8 cellular contexts compared by ENCODE assay signal in the genomic region with DNA sequence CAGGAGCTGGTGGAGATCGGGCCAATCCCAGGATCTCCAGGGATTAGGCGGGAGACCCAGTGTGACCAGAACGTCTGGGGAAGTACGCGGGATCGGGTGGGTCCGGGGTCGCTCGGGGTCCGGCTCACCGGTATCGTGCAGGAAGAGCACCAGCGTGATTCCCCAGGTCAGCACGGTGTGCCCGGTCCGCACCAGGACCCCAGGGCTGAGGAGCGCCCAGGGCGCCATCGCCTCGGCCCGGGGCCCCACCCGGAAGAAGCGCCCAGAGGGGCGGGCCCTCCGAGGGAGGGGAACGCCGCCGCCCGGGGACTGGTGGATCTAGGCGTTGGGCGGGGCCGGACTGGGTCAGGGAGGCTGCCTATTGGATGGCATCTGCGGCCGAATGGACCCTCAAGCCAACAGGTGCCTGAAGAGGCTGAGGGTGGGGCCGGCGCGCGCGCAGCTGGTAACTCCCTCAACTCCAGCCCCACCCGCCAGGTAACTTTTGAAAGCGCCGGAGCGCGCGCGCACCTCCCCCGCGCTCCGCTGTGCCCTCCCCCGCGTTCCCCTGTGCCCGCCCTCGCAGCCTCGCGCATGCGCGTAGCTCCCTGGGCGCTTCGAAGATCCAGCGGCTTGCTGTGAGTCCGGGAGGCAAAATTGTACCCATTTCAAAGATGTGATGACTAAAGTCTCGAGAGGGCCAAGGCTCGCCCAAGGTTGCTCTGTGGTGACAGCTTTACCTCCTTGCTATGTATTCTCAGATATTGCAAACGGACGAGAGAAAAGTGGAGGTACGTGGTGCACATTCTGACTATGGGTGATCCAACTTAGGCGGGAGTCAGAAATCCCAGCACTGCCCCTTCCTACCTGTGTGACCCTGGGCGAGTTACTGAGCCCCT. TPM values are rescaled to one million over a fixed set of nuclear protein-coding genes. Genes with fewer than 3 reads are reported as not detected.
A peak's percentile ranks its signal among the peaks of the same experiment; 100 is the strongest.
DNase-seq lines count a peak whose midpoint lies in the region; ATAC-seq and TF ChIP-seq lines count a peak whose summit lies in the region.

A gene with protein sequence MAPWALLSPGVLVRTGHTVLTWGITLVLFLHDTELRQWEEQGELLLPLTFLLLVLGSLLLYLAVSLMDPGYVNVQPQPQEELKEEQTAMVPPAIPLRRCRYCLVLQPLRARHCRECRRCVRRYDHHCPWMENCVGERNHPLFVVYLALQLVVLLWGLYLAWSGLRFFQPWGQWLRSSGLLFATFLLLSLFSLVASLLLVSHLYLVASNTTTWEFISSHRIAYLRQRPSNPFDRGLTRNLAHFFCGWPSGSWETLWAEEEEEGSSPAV (minus strand): TSS at position 262 of the 878 bp plus-strand sequence. CDS start 34 bp downstream, at position 228.

- no peaks in the 10 kb centered on the region for H3K27me3 Mint-ChIP-seq in chondrocyte (ENCODE audit: low read depth)

- peak within 1 kb of the TSS; percentile 78 for H3K27ac Mint-ChIP-seq in chondrocyte (ENCODE audit: unreplicated experiment)

- no peaks in the 10 kb centered on the region for H3K9me3 Mint-ChIP-seq in chondrocyte (ENCODE audit: low read depth)

- H3K4me3 ChIP-seq in kidney epithelial cell (ENCODE audit: low read depth, low read length), result peak within 1 kb of the TSS; percentile 61

- TF ChIP-seq CTCF in chondrocyte (IDR thresholded peaks at IDR 0.05) (no peak), kidney epithelial cell (IDR thresholded peaks at IDR 0.05; ENCODE audit: insufficient read depth, low read length, poor library complexity, severe bottlenecking) (no peak)

- H3K36me3 ChIP-seq in kidney epithelial cell (ENCODE audit: control insufficient read depth, insufficient read depth, low read length), result no peaks in the 10 kb centered on the region

- H3K4me3 Mint-ChIP-seq in chondrocyte (ENCODE audit: unreplicated experiment), result peak within 1 kb of the TSS; percentile 87

- DNase-seq in AML-193 (lab: John Stamatoyannopoulos, UW) (peak; percentile 97 to 98), NCI-H510A treated with DMSO at 0.1 percent for 48 hours (lab: John Stamatoyannopoulos, UW) (peak; percentile 98), chondrocyte (ENCODE audit: low spot score) (peak; percentile 98), kidney epithelial cell (ENCODE audit: low read depth) (peak; percentile 90)
- DNase-seq in activated CD4-positive, alpha-beta T cell treated with anti-CD3 and anti-CD28 coated beads for 24 hours (ENCODE audit: low read depth in 2 of 2), result peak; percentile 97 to 98
- peak; percentile 99 to 100 for DNase-seq in stimulated activated CD4-positive, alpha-beta T cell treated with anti-CD3 and anti-CD28 coated beads, Interleukin-15, amount 100 ng/mL, for 48 hours (ENCODE audit: low read depth in 2 of 2)

- peak; percentile 96 for ATAC-seq in HG03439 (IDR thresholded peaks at IDR 0.05; ENCODE audit: unreplicated experiment)

- peak; percentile 99 for TF ChIP-seq POLR2A in GM19193 (IDR thresholded peaks at IDR 0.05; ENCODE audit: extremely low read depth, insufficient read depth, insufficient read length)

- peaks cover 22% of the 10 kb centered on the region for H3K4me1 Mint-ChIP-seq in chondrocyte (ENCODE audit: low read depth)

- no peaks in the 10 kb centered on the region for H3K27me3 ChIP-seq in kidney epithelial cell (ENCODE audit: control insufficient read depth, insufficient read depth, low read length)

- no peaks in the 10 kb centered on the region for H3K36me3 Mint-ChIP-seq in chondrocyte (ENCODE audit: low read depth)

RNA-seq across cellular contexts. Expression of the gene that starts here (rescaled TPM):
- total RNA-seq in chondrocyte (23.6 to 24.7 TPM (median 24.3 TPM) in 3 replicates), kidney epithelial cell (96.3 and 104 TPM in 2 replicates)

Comparison
In these comparisons a context has a peak if more than half of its experiments do, and no peak if none do; other contexts are left out.
1. Peak in every context shown above with its lines: DNase-seq, ATAC-seq and H3K4me3 ChIP-seq.